In genomic region chr3:50155491-50155878, GRCh38 we compare ENCODE assay signal across 9 cellular contexts. TPM values are rescaled to one million over a fixed set of nuclear protein-coding genes. Genes with fewer than 3 reads are reported as not detected.
DNase-seq lines count a peak whose midpoint lies in the region; ATAC-seq and TF ChIP-seq lines count a peak whose summit lies in the region.
"Had no signal": no experiment of that assay in that cellular context is flagged by ENCODE, and none has a peak within 500 bp of the region (broad histone marks: within the 10 kb centered on the region; RNA-seq: fewer than 3 reads in every experiment).

No MANE protein-coding gene starts in this region.

- peak overlapping the region; percentile 73 to 83 (median 73) for H3K9ac ChIP-seq in skeletal muscle tissue (ENCODE audit: low read depth in 1 of 3, low read length in 3 of 3)

- peak overlapping the region; percentile 99 for H3K4me2 ChIP-seq in GM23338

- H2AFZ ChIP-seq in GM23338: 0 out of 2 replicates have a peak overlapping the region, but pooled peaks have one; percentile 28

- H4K20me1 ChIP-seq in GM23338 (replicated peaks; ENCODE audit: insufficient read depth): peaks cover 7% of the 10 kb centered on the region; the same call in 1 of the 2 replicates

- H3K27ac Mint-ChIP-seq in GM23338: no peak overlapping the region
- no peak overlapping the region for H3K27ac Mint-ChIP-seq in activated CD8-positive, alpha-beta T cell treated with anti-CD3 and anti-CD28 coated beads for 36 hours

- peaks cover 9% of the 10 kb centered on the region; the same call in 1 of the 2 replicates for H3F3A ChIP-seq in GM23338 (replicated peaks; ENCODE audit: low read depth)

- H3K36me3 Mint-ChIP-seq in GM23338 (ENCODE audit: low read depth): peaks cover 13% of the 10 kb centered on the region; the same call in 1 of the 3 replicates
- H3K36me3 Mint-ChIP-seq in activated CD8-positive, alpha-beta T cell treated with anti-CD3 and anti-CD28 coated beads for 36 hours (ENCODE audit: low read depth): no peaks in the 10 kb centered on the region

- ATAC-seq in GM23338 (no peak), right cardiac atrium (no peak), HG03097 (IDR thresholded peaks at IDR 0.05; ENCODE audit: low FRiP score, unreplicated experiment) (no peak)
- no peak for ATAC-seq in activated CD8-positive, alpha-beta T cell treated with anti-CD3 and anti-CD28 coated beads for 36 hours

- DNase-seq in GM23338 (ENCODE audit: low spot score) (no peak), right cardiac atrium (no peak), NOMO-1 (lab: John Stamatoyannopoulos, UW; ENCODE audit: unreplicated experiment in 2 of 2) (no peak), erythroblast (lab: John Stamatoyannopoulos, UW) (no peak), SKM-1 (lab: John Stamatoyannopoulos, UW; ENCODE audit: unreplicated experiment) (no peak)
- no peak for DNase-seq in activated CD8-positive, alpha-beta T cell treated with anti-CD3 and anti-CD28 coated beads for 36 hours

- H3K27me3 ChIP-seq in GM23338 (ENCODE audit: insufficient read depth) (peaks cover 21% of the 10 kb centered on the region), right cardiac atrium (ENCODE audit: control insufficient read depth, insufficient read depth) (no peaks in the 10 kb centered on the region), skeletal muscle tissue (ENCODE audit: control insufficient read depth in 3 of 3, insufficient read depth in 3 of 3, low read length in 3 of 3) (no peaks in the 10 kb centered on the region)

- H3K4me1 ChIP-seq in GM23338 (ENCODE audit: insufficient read depth) (peaks cover 45% of the 10 kb centered on the region), right cardiac atrium (ENCODE audit: control insufficient read depth, insufficient read depth, low read length) (no peaks in the 10 kb centered on the region), skeletal muscle tissue (ENCODE audit: control insufficient read depth in 3 of 3, insufficient read depth in 3 of 3, low read length in 3 of 3) (peaks cover 18 to 46% (median 45%) of the 10 kb centered on the region in 3 donors)

- TF ChIP-seq CTCF in GM23338 (conservative IDR thresholded peaks at IDR 0.05; ENCODE audit: low read depth in 2 of 2): no peak
- TF ChIP-seq CTCF in activated CD8-positive, alpha-beta T cell treated with anti-CD3 and anti-CD28 coated beads for 36 hours (IDR thresholded peaks at IDR 0.05): no peak

- H3K27ac ChIP-seq in GM23338 (ENCODE audit: low read depth) (no peak overlapping the region), right cardiac atrium (ENCODE audit: low read length) (peak overlapping the region; percentile 40), skeletal muscle tissue (ENCODE audit: low read depth, low read length) (no peak overlapping the region)

- intact Hi-C loops in activated CD8-positive, alpha-beta T cell treated with anti-CD3 and anti-CD28 coated beads for 36 hours (cut with micrococcal nuclease): no loop called here
- intact Hi-C loops in right cardiac atrium (cut with DNase I): no loop called here

- H3K9me2 ChIP-seq in GM23338 (ENCODE audit: insufficient read depth): no peaks in the 10 kb centered on the region; the same call in 1 of the 2 replicates

- peaks cover 30% of the 10 kb centered on the region for H3K27me3 Mint-ChIP-seq in GM23338 (ENCODE audit: insufficient read depth, low read depth, poor library complexity)
- H3K27me3 Mint-ChIP-seq in activated CD8-positive, alpha-beta T cell treated with anti-CD3 and anti-CD28 coated beads for 36 hours: peaks cover 30% of the 10 kb centered on the region

- WGBS in right cardiac atrium: 3% methylated on average over 37 of the region's 37 CpGs

- no peaks in the 10 kb centered on the region for H3K9me3 ChIP-seq in right cardiac atrium (ENCODE audit: control insufficient read depth, low read length)
- no peaks in the 10 kb centered on the region for H3K9me3 ChIP-seq in skeletal muscle tissue (ENCODE audit: control insufficient read depth in 3 of 3, low read length in 3 of 3)

- POLR2A ChIA-PET in activated CD8-positive, alpha-beta T cell treated with anti-CD3 and anti-CD28 coated beads for 36 hours (lab: Charles Lee): interaction anchor here (1.6 kb wide), 1 partner anchor 33 kb away, joined by 3 read pairs; no protein-coding TSS in a partner anchor

- H3K36me3 ChIP-seq in GM23338 (ENCODE audit: insufficient read depth) (no peaks in the 10 kb centered on the region), skeletal muscle tissue (ENCODE audit: control insufficient read depth in 3 of 3, insufficient read depth in 3 of 3, low read length in 3 of 3) (peaks cover 0 to 2% (median 0%) of the 10 kb centered on the region in 3 donors)

- peaks cover 32% of the 10 kb centered on the region for H3K79me2 ChIP-seq in GM23338 (replicated peaks; ENCODE audit: insufficient read depth)

- H3K4me3 ChIP-seq in GM23338 (peak overlapping the region; percentile 91), right cardiac atrium (ENCODE audit: low read length) (peak overlapping the region; percentile 60), skeletal muscle tissue (ENCODE audit: low read length in 3 of 3) (peak overlapping the region; percentile 48 to 75 (median 64))

- no peak for TF ChIP-seq POLR2A in erythroblast (IDR thresholded peaks at IDR 0.05; ENCODE audit: low read length)

- peak overlapping the region; percentile 89 for H3K4me3 Mint-ChIP-seq in GM23338
- H3K4me3 Mint-ChIP-seq in activated CD8-positive, alpha-beta T cell treated with anti-CD3 and anti-CD28 coated beads for 36 hours: peak overlapping the region; percentile 55

- peaks cover 69% of the 10 kb centered on the region for H3K4me1 Mint-ChIP-seq in GM23338
- H3K4me1 Mint-ChIP-seq in activated CD8-positive, alpha-beta T cell treated with anti-CD3 and anti-CD28 coated beads for 36 hours (ENCODE audit: low read depth): peaks cover 8% of the 10 kb centered on the region

- CTCF ChIA-PET in activated CD8-positive, alpha-beta T cell treated with anti-CD3 and anti-CD28 coated beads for 36 hours (lab: Charles Lee): interaction anchor here (0.8 to 1.8 kb wide), 2 partner anchors 10 to 39 kb away, joined by 4 to 7 read pairs; no protein-coding TSS in a partner anchor

- H3K9me3 Mint-ChIP-seq in GM23338: no peaks in the 10 kb centered on the region
- no peaks in the 10 kb centered on the region for H3K9me3 Mint-ChIP-seq in activated CD8-positive, alpha-beta T cell treated with anti-CD3 and anti-CD28 coated beads for 36 hours

TF ChIP-seq in GM23338, 12 proteins besides CTCF, POLR2A, EP300 and RAD21 (continues in another document):
- TF ChIP-seq ETS1 (IDR thresholded peaks at IDR 0.05) (no peak), ZNF331 (CRISPR knock-in tag; IDR thresholded peaks at IDR 0.05; ENCODE audit: low read depth) (no peak), CREB1 (CRISPR knock-in tag; IDR thresholded peaks at IDR 0.05; ENCODE audit: low read depth) (no peak)

RNA-seq across cellular contexts. Expression of gene SEMA3F, which starts 0.4 kb away (rescaled TPM):
- total RNA-seq in GM23338 (2014; rRNA removed; shearing (Covaris generic)): 32.6 and 67.6 TPM in 2 replicates
- polyA plus RNA-seq in GM23338 (2016; fragmentation: Nextera tagmentation; extraction: Ambion mirVana): 2.3 and 2.8 TPM in 2 replicates
- total RNA-seq in activated CD8-positive, alpha-beta T cell treated with anti-CD3 and anti-CD28 coated beads for 36 hours: under 1 TPM; 0.34 to 0.43 TPM
- total RNA-seq in right cardiac atrium: 10 to 100 TPM in 2 of 4 donors, 1 to 10 TPM in 2; 7.3 to 15.2 (median 9.4) TPM
- polyA plus RNA-seq in right cardiac atrium: 10.2 TPM
- total RNA-seq in skeletal muscle tissue: 2.1 TPM

RNA-seq across cellular contexts. Expression of gene GNAT1, which starts 35.9 kb away (rescaled TPM):
- not detected in 2 replicates for total RNA-seq in GM23338 (2014; rRNA removed; shearing (Covaris generic))
- polyA plus RNA-seq in GM23338 (2016; fragmentation: Nextera tagmentation; extraction: Ambion mirVana): not detected in 2 replicates
- total RNA-seq in activated CD8-positive, alpha-beta T cell treated with anti-CD3 and anti-CD28 coated beads for 36 hours: under 1 TPM; 0.11 to 0.23 TPM
- total RNA-seq in right cardiac atrium: not detected
- not detected for polyA plus RNA-seq in right cardiac atrium
- not detected for total RNA-seq in skeletal muscle tissue
- total RNA-seq: T-helper 1 cell treated with Interleukin-12 subunit alpha and Interleukin-12 subunit beta and Interleukin-4 antibody, amounts not matched to agents 30 ng/mL and 1 ng/mL, for 36 hours had no signal

RNA-seq across cellular contexts. Expression of gene SLC38A3, which starts 49.6 kb away (rescaled TPM):
- total RNA-seq in GM23338 (2014; rRNA removed; shearing (Covaris generic)): 0.28 and 3.0 TPM in 2 replicates
- polyA plus RNA-seq in GM23338 (2016; fragmentation: Nextera tagmentation; extraction: Ambion mirVana) (0.68 and 1.3 TPM in 2 replicates), right cardiac atrium (5.4 TPM)
- total RNA-seq in activated CD8-positive, alpha-beta T cell treated with anti-CD3 and anti-CD28 coated beads for 36 hours: under 1 TPM in 1 of 2 experiments, not detected in 1; 0.22 TPM
- total RNA-seq in right cardiac atrium (10 to 100 TPM in 1 of 4 donors, 1 to 10 TPM in 3; 5.0 to 10.4 (median 8.9) TPM), skeletal muscle tissue (0.52 TPM)
- total RNA-seq: T-helper 1 cell treated with Interleukin-12 subunit alpha and Interleukin-12 subunit beta and Interleukin-4 antibody, amounts not matched to agents 30 ng/mL and 1 ng/mL, for 36 hours had no signal
